Comparison of ENCODE assay signal across 21 cellular contexts in genomic region chr3:24181256-24181655, GRCh38.
A peak's percentile ranks its signal among the peaks of the same experiment; 100 is the strongest.
DNase-seq lines count a peak whose midpoint lies in the region; ATAC-seq, FAIRE-seq and TF ChIP-seq lines count a peak whose summit lies in the region.
"Had no signal": no experiment of that assay in that cellular context is flagged by ENCODE, and none has a peak within 500 bp of the region (broad histone marks: within the 10 kb centered on the region; RNA-seq: fewer than 3 reads in every experiment).

No MANE protein-coding gene starts in this region.

- BruUV-seq in GM12878 (replicated peaks; lab: Mats Ljungman, UMichigan) (no TSS peak), HepG2 (replicated peaks; lab: Mats Ljungman, UMichigan) (no TSS peak)

- H3K9me3 ChIP-seq in GM12878 (replicated peaks; ENCODE audit: control insufficient read depth, insufficient read depth, low read length) = no peaks in the 10 kb centered on the region
- H3K9me3 ChIP-seq in HepG2 (ENCODE audit: low read length) = no peaks in the 10 kb centered on the region
- H3K9me3 ChIP-seq in pancreas = no peaks in the 10 kb centered on the region
- no peaks in the 10 kb centered on the region for H3K9me3 ChIP-seq in aorta (ENCODE audit: control insufficient read depth, low read length)
- H3K9me3 ChIP-seq: BE2C had no signal

- POLR2A ChIA-PET in GM12878 (lab: Charles Lee) (no interaction called here), HepG2 (lab: Yijun Ruan, JAX) (no interaction called here)

- no peak for TF ChIP-seq EP300 in GM12878 (IDR thresholded peaks at IDR 0.05; ENCODE audit: borderline replicate concordance in 1 of 2, control insufficient read depth in 1 of 2, low read depth in 2 of 2, low read length in 2 of 2)
- no peak for TF ChIP-seq EP300 in HepG2 (IDR thresholded peaks at IDR 0.05; ENCODE audit: low read depth in 2 of 2, low read length in 2 of 2)
- TF ChIP-seq EP300 in HepG2 (CRISPR knock-in tag; IDR thresholded peaks at IDR 0.05; ENCODE audit: borderline replicate concordance) = no peak

- ATAC-seq in GM12878 (no peak), HepG2 (peak; percentile 63), pancreas (peak; percentile 79 to 89 (median 82)), aorta (ENCODE audit: low FRiP score) (no peak)

- no peak for TF ChIP-seq RAD21 in GM12878 (IDR thresholded peaks at IDR 0.05; ENCODE audit: insufficient read depth, low read depth, low read length)
- TF ChIP-seq RAD21 in HepG2 (CRISPR knock-in tag; IDR thresholded peaks at IDR 0.05) = no peak

- H3K27ac ChIP-seq in GM12878 (ENCODE audit: control insufficient read depth, insufficient read depth) (no peak overlapping the region), HepG2 (ENCODE audit: extremely low read length, insufficient read depth, low read length) (no peak overlapping the region), pancreas (peak overlapping the region in 2 of 4 donors; percentile 11 to 20), aorta (ENCODE audit: low read depth in 1 of 2, low read length in 2 of 2) (peak overlapping the region; percentile 30 to 89)

- H2AFZ ChIP-seq in GM12878 (ENCODE audit: control insufficient read depth, low read depth, low read length) (no peak overlapping the region), HepG2 (ENCODE audit: low read length) (no peak overlapping the region)

- FAIRE-seq in GM12878 (lab: Jason Lieb, UNC) (no peak), HepG2 (lab: Jason Lieb, UNC) (no peak), pancreas (lab: Jason Lieb, UNC) (no peak)
- FAIRE-seq: A204.1, D721Med, H1 had no signal

- H3K79me2 ChIP-seq in GM12878 (ENCODE audit: control insufficient read depth, insufficient read depth, low read length) = no peaks in the 10 kb centered on the region
- H3K79me2 ChIP-seq in HepG2 (ENCODE audit: insufficient read depth, low read length) = no peaks in the 10 kb centered on the region

- no peaks in the 10 kb centered on the region for H3K4me1 ChIP-seq in GM12878 (ENCODE audit: control insufficient read depth, insufficient read depth, low read length)
- no peaks in the 10 kb centered on the region for H3K4me1 ChIP-seq in HepG2 (ENCODE audit: insufficient read depth, low read length)
- H3K4me1 ChIP-seq in pancreas = peaks cover 0 to 26% (median 13%) of the 10 kb centered on the region in 3 donors
- peaks cover 4 to 9% of the 10 kb centered on the region in 2 donors for H3K4me1 ChIP-seq in aorta (ENCODE audit: control insufficient read depth in 1 of 2, insufficient read depth in 2 of 2, low read length in 2 of 2)
- H3K4me1 ChIP-seq: BE2C had no signal

- H3K4me2 ChIP-seq in GM12878 (ENCODE audit: control insufficient read depth, insufficient read depth) = no peak overlapping the region
- H3K4me2 ChIP-seq in HepG2 (ENCODE audit: low read depth, low read length) = no peak overlapping the region

- RAD21 ChIA-PET in GM12878 (lab: Charles Lee; ENCODE audit: unreplicated experiment) = no interaction called here

- in situ Hi-C loops in GM12878 (cut with MboI) (no loop called here), HepG2 (cut with HindIII; ENCODE audit: extremely low pct_ligation_motif_present, low pct_unique_long_range_greater_than_20kb) (no loop called here)

- H4K20me1 ChIP-seq in GM12878 (ENCODE audit: control insufficient read depth, insufficient read depth) = no peaks in the 10 kb centered on the region
- no peaks in the 10 kb centered on the region for H4K20me1 ChIP-seq in HepG2 (ENCODE audit: insufficient read depth, low read length)

- no peak overlapping the region for H3K4me3 ChIP-seq in GM12878
- no peak overlapping the region for H3K4me3 ChIP-seq in HepG2 (replicated peaks in 1 of 3; ENCODE audit: insufficient read depth in 1 of 3, low read depth in 2 of 3, low read length in 3 of 3)
- no peak overlapping the region for H3K4me3 ChIP-seq in pancreas
- H3K4me3 ChIP-seq in aorta (ENCODE audit: low read length in 2 of 2) = no peak overlapping the region

- TF ChIP-seq CTCF in GM12878 (IDR thresholded peaks at IDR 0.05 in 2 of 3, conservative IDR thresholded peaks at IDR 0.05 in 1 of 3; ENCODE audit: control insufficient read depth in 2 of 3, extremely low read depth in 1 of 3, insufficient read depth in 1 of 3, low read depth in 3 of 3, low read length in 3 of 3) (no peak), HepG2 (CRISPR knock-in tag; IDR thresholded peaks at IDR 0.05) (no peak), pancreas (IDR thresholded peaks at IDR 0.05) (no peak)

- CTCF ChIA-PET in GM12878 (lab: Yijun Ruan, JAX) = no interaction called here
- CTCF ChIA-PET in HepG2 (lab: Yijun Ruan, JAX; ENCODE audit: low intra/inter-chr PET ratio, low total read pairs) = no interaction called here

- SMC1A ChIA-PET in GM12878 (lab: Charles Lee; ENCODE audit: uncharacterized antibody, unreplicated experiment) = interaction anchor here (0.6 kb wide), 1 partner anchor 590 kb away, joined by 4 read pairs; no protein-coding TSS in a partner anchor

- H3K9ac ChIP-seq in GM12878 (ENCODE audit: control insufficient read depth, insufficient read depth, low read length) (no peak overlapping the region), HepG2 (ENCODE audit: insufficient read depth, low read depth, low read length) (no peak overlapping the region)

- intact Hi-C loops in GM12878 (cut with micrococcal nuclease; ENCODE audit: unreplicated experiment) (no loop called here), HepG2 (cut with micrococcal nuclease; ENCODE audit: unreplicated experiment) (no loop called here), pancreas (cut with DNase I) (loop anchor here in 1 of 3 donors (10.0 kb wide), 1 partner anchor 64 kb away; no protein-coding TSS in a partner anchor), aorta (cut with DNase I) (loop anchor here (5.0 to 10.0 kb wide), 2 partner anchors 36 to 54 kb away; no protein-coding TSS in a partner anchor)

- DNase-seq in GM12878 (ENCODE audit: low read depth, low spot score) (no peak), HepG2 (ENCODE audit: low spot score) (peak; percentile 6), pancreas (peak in 2 of 6 donors; percentile 25 to 35), aorta (no peak), NCI-H1694 (lab: John Stamatoyannopoulos, UW) (no peak), DMS 273 (lab: John Stamatoyannopoulos, UW; ENCODE audit: unreplicated experiment) (no peak), RKO (ENCODE audit: low spot score) (no peak), kidney tubule cell (ENCODE audit: low spot score) (no peak)
- DNase-seq: ACHN; BE2C; C1 segment of cervical spinal cord; CD4-positive, CD25-positive, alpha-beta regulatory T cell; CD8-positive, alpha-beta memory T cell; COR-L47; DMS153; DMS79; GF-D8; H9 had no signal

- WGBS in GM12878 (ENCODE audit: insufficient coverage, insufficient replicate concordance, low lambda C conversion rate, missing lambda C conversion rate) = 34% methylated on average over 4 of the region's 4 CpGs
- WGBS in HepG2 (ENCODE audit: low lambda C conversion rate) = 79% methylated on average over 4 of the region's 4 CpGs
- 9 to 19% methylated on average over 4 of the region's 4 CpGs for WGBS in pancreas, 2 donors
- WGBS in aorta, 2 donors = 80 to 90% methylated on average over 4 of the region's 4 CpGs

- H3K27me3 ChIP-seq in GM12878 (replicated peaks in 1 of 2; ENCODE audit: control insufficient read depth in 2 of 2, insufficient read depth in 2 of 2, low read length in 1 of 2) = no peaks in the 10 kb centered on the region; a peak in 1 of 4 replicates
- H3K27me3 ChIP-seq in HepG2 (ENCODE audit: control insufficient read depth in 1 of 2, insufficient read depth in 2 of 2, low read length in 2 of 2) = no peaks in the 10 kb centered on the region
- H3K27me3 ChIP-seq in pancreas = no peaks in the 10 kb centered on the region
- H3K27me3 ChIP-seq in aorta (ENCODE audit: control insufficient read depth in 1 of 2, insufficient read depth in 2 of 2, low read length in 1 of 2) = no peaks in the 10 kb centered on the region
- H3K27me3 ChIP-seq: BE2C had no signal

- H3K36me3 ChIP-seq in GM12878 (ENCODE audit: control insufficient read depth in 2 of 2, insufficient read depth in 2 of 2, low read length in 1 of 2) (no peaks in the 10 kb centered on the region), HepG2 (replicated peaks in 1 of 2; ENCODE audit: control insufficient read depth in 1 of 2, insufficient read depth in 2 of 2, low read length in 2 of 2) (0 out of 5 replicates have a peak, but pooled peaks cover 0 to 1% of the 10 kb centered on the region in 2 experiments), pancreas (no peaks in the 10 kb centered on the region), aorta (ENCODE audit: control insufficient read depth in 1 of 2, insufficient read depth in 2 of 2, low read length in 1 of 2) (no peaks in the 10 kb centered on the region)
- H3K36me3 ChIP-seq: BE2C had no signal

- TF ChIP-seq POLR2A in GM12878 (IDR thresholded peaks at IDR 0.05; ENCODE audit: low read depth, low read length) (no peak), HepG2 (IDR thresholded peaks at IDR 0.05; ENCODE audit: insufficient read depth in 1 of 2, low read depth in 2 of 2, low read length in 2 of 2) (no peak)

TF ChIP-seq in GM12878, 131 proteins besides CTCF, POLR2A, EP300 and RAD21:
- TF ChIP-seq HDAC2 (IDR thresholded peaks at IDR 0.05) (no peak), ATF7 (IDR thresholded peaks at IDR 0.05; ENCODE audit: low read depth) (0 out of 2 replicates have a peak, but pooled peaks have one; percentile 11)

TF ChIP-seq in HepG2, 621 proteins besides CTCF, POLR2A, EP300 and RAD21:
- TF ChIP-seq ZNF235 (CRISPR knock-in tag; IDR thresholded peaks at IDR 0.05; ENCODE audit: borderline replicate concordance) (no peak), SOX13 (IDR thresholded peaks at IDR 0.05) (no peak), SOX13 (CRISPR knock-in tag; conservative IDR thresholded peaks at IDR 0.05 in 1 of 2, IDR thresholded peaks at IDR 0.05 in 1 of 2) (peak in 1 of 2 experiments; percentile 21; a peak in 1 of 4 replicates), SCMH1 (CRISPR knock-in tag; IDR thresholded peaks at IDR 0.05; ENCODE audit: borderline replicate concordance) (no peak), ZFP62 (CRISPR knock-in tag; IDR thresholded peaks at IDR 0.05) (no peak), GTF2F1 (IDR thresholded peaks at IDR 0.05; ENCODE audit: low read length) (no peak)

Comparison
In these comparisons a context has a peak if more than half of its experiments do, and no peak if none do; other contexts are left out.
1. ATAC-seq: peak in HepG2 (single experiment) and pancreas (4 of 4); none in GM12878 (single experiment) and aorta (single experiment).
2. H3K27ac ChIP-seq: peak in aorta (2 of 2); none in GM12878 (single experiment) and HepG2 (single experiment).
3. intact Hi-C loops: an anchor here in aorta (5.0 to 10.0 kb wide); none called in GM12878 and HepG2.
4. Of the 75 proteins assayed by ChIP-seq in both HepG2 and GM12878: peak only in HepG2: none; only in GM12878: ATF7; in both: none; in neither: 74.